Comparison of ENCODE assay signal across 12 cellular contexts in the genomic region with DNA sequence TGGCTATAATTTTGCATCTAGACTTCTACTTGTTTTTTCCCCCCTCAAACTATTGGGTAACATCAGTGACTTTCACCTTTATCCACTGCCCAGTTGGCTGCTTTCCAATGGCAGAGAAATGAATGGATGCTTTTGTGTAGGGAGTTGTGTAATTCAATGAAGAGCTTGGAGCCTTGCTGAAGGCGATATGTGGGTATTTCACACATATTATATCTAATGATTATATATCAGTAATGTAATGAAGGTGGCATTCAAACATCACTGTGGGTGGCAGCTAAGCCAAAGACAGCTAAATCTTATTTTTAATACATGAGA.
DNase-seq lines count a peak whose midpoint lies in the region; FAIRE-seq and TF ChIP-seq lines count a peak whose summit lies in the region.
"Had no signal": no experiment of that assay in that cellular context is flagged by ENCODE, and none has a peak within 500 bp of the region (broad histone marks: within the 10 kb centered on the region; RNA-seq: fewer than 3 reads in every experiment).

No MANE protein-coding gene starts in this region.

- WGBS in hepatocyte (ENCODE audit: low lambda C conversion rate, missing lambda C conversion rate): 97% methylated on average over 1 of the region's 1 CpG

- no peaks in the 10 kb centered on the region for H3K4me1 ChIP-seq in hepatocyte (ENCODE audit: insufficient read depth)

- no peak overlapping the region for H3K27ac ChIP-seq in hepatocyte

- no peaks in the 10 kb centered on the region for H3K9me2 ChIP-seq in hepatocyte (replicated peaks; ENCODE audit: insufficient read depth)

- H3K4me2 ChIP-seq in hepatocyte: no peak overlapping the region

- FAIRE-seq in bronchial epithelial cell (lab: Jason Lieb, UNC): no peak
- FAIRE-seq in urothelium cell line (lab: Jason Lieb, UNC): no peak

- H3K27me3 ChIP-seq in bronchial epithelial cell (ENCODE audit: control insufficient read depth, insufficient read depth, low read length) (no peaks in the 10 kb centered on the region), hepatocyte (no peaks in the 10 kb centered on the region)

- peak; percentile 38 for DNase-seq in NCI-H748 (lab: John Stamatoyannopoulos, UW; ENCODE audit: unreplicated experiment)
- no peak for DNase-seq in NCI-H748 treated with DMSO at 0.1 percent for 48 hours (lab: John Stamatoyannopoulos, UW)
- DNase-seq in bronchial epithelial cell (ENCODE audit: low read depth): peak; percentile 81
- DNase-seq in hepatocyte (ENCODE audit: low spot score): peak; percentile 35
- DNase-seq in urothelium cell line (ENCODE audit: low spot score): peak; percentile 18
- DNase-seq in COLO668 (lab: John Stamatoyannopoulos, UW; ENCODE audit: unreplicated experiment): no peak
- DNase-seq in NCI-H446 (lab: John Stamatoyannopoulos, UW): no peak
- DNase-seq in stimulated activated CD4-positive, alpha-beta T cell treated with anti-CD3 and anti-CD28 coated beads, Interleukin-1b, Interleukin-23, amount 100 ng/mL, for 48 hours: no peak
- DNase-seq: activated CD8-positive, alpha-beta memory T cell treated with anti-CD3 and anti-CD28 coated beads for 24 hours; NCI-H187; stimulated activated naive CD8-positive, alpha-beta T cell treated with anti-CD3 and anti-CD28 coated beads, Interleukin-15, Interleukin-2, amounts not matched to agents 100 U/mL and 50 U/mL, for 24 hours; T-helper 1 cell had no signal

- no peaks in the 10 kb centered on the region for H3K36me3 ChIP-seq in bronchial epithelial cell (ENCODE audit: control insufficient read depth, insufficient read depth, low read length)
- no peaks in the 10 kb centered on the region for H3K36me3 ChIP-seq in hepatocyte (replicated peaks; ENCODE audit: insufficient read depth, low read depth)

- H3K9me3 ChIP-seq in hepatocyte (ENCODE audit: low read depth): no peaks in the 10 kb centered on the region

- H3K4me3 ChIP-seq in bronchial epithelial cell (ENCODE audit: low read depth, low read length) (no peak overlapping the region), hepatocyte (no peak overlapping the region)

- no peaks in the 10 kb centered on the region for H4K20me1 ChIP-seq in hepatocyte (ENCODE audit: insufficient read depth, poor library complexity, severe bottlenecking)

- no peak overlapping the region for H2AFZ ChIP-seq in hepatocyte

- TF ChIP-seq CTCF in bronchial epithelial cell (IDR thresholded peaks at IDR 0.05; ENCODE audit: insufficient read depth, low read length, severe bottlenecking): no peak
- no peak for TF ChIP-seq CTCF in hepatocyte (IDR thresholded peaks at IDR 0.05; ENCODE audit: poor library complexity)

- no peaks in the 10 kb centered on the region for H3K79me2 ChIP-seq in hepatocyte

Comparison
In these comparisons a context has a peak if more than half of its experiments do, and no peak if none do; other contexts are left out.
1. DNase-seq: peak in NCI-H748 (single experiment), bronchial epithelial cell (single experiment), hepatocyte (single experiment) and urothelium cell line (single experiment); none in NCI-H748 treated with DMSO at 0.1 percent for 48 hours (single experiment), COLO668 (single experiment), NCI-H446 (0 of 2) and stimulated activated CD4-positive, alpha-beta T cell treated with anti-CD3 and anti-CD28 coated beads, Interleukin-1b, Interleukin-23, amount 100 ng/mL, for 48 hours (single experiment).